Comparison of ENCODE assay signal across 1 cellular context in genomic region chr3:58176185-58176530, GRCh38.
TF ChIP-seq lines count a peak whose summit lies in the region.

No MANE protein-coding gene starts in this region.

TF ChIP-seq in IMR-90, 13 proteins besides CTCF, POLR2A, EP300 and RAD21 (continued from another document):
- no peak for TF ChIP-seq CHD1 (IDR thresholded peaks at IDR 0.05; ENCODE audit: low read depth, low read length)
- TF ChIP-seq MAZ (IDR thresholded peaks at IDR 0.05; ENCODE audit: borderline replicate concordance, low read depth, low read length): no peak
- TF ChIP-seq SMC3 (IDR thresholded peaks at IDR 0.05; ENCODE audit: low read depth, low read length): no peak
- TF ChIP-seq BHLHE40 (IDR thresholded peaks at IDR 0.05; ENCODE audit: low read depth, low read length): no peak
TF ChIP-seq in IMR-90: peak in this region for 0.
